ENCODE assay signal across 1 cellular context in genomic region chr1:178543291-178543609, GRCh38.
TF ChIP-seq lines count a peak whose summit lies in the region.

No MANE protein-coding gene starts in this region.

TF ChIP-seq in GM12878, 131 proteins besides CTCF, POLR2A, EP300 and RAD21 (continued from another document):
- no peak for TF ChIP-seq NR2C1 (IDR thresholded peaks at IDR 0.05)
- TF ChIP-seq BCL11A (IDR thresholded peaks at IDR 0.05; ENCODE audit: low read depth, low read length) = no peak
- no peak for TF ChIP-seq FOXK2 (IDR thresholded peaks at IDR 0.05)
- no peak for TF ChIP-seq PRDM15 (CRISPR knock-in tag; IDR thresholded peaks at IDR 0.05)
- TF ChIP-seq SREBF1 (IDR thresholded peaks at IDR 0.05; ENCODE audit: low read length) = no peak
- no peak for TF ChIP-seq MYC (IDR thresholded peaks at IDR 0.05; ENCODE audit: insufficient read depth, insufficient read length, insufficient replicate concordance, low read length, severe bottlenecking)
- TF ChIP-seq ASH2L (IDR thresholded peaks at IDR 0.05; ENCODE audit: borderline replicate concordance, low read depth) = no peak
- TF ChIP-seq SP1 (IDR thresholded peaks at IDR 0.05; ENCODE audit: low read depth, low read length) = no peak
- TF ChIP-seq CEBPB (IDR thresholded peaks at IDR 0.05; ENCODE audit: borderline replicate concordance in 1 of 2, low read depth in 2 of 2, low read length in 2 of 2) = no peak
